ENCODE assay signal across 8 cellular contexts in genomic region chr21:36209626-36210171, GRCh38. TPM values are rescaled to one million over a fixed set of nuclear protein-coding genes. Genes with fewer than 3 reads are reported as not detected.
DNase-seq lines count a peak whose midpoint lies in the region; ATAC-seq and TF ChIP-seq lines count a peak whose summit lies in the region.

No MANE protein-coding gene starts in this region.

- peaks cover 2% of the 10 kb centered on the region for H3K27me3 Mint-ChIP-seq in activated T-helper 1 cell treated with anti-CD3 and anti-CD28 coated beads, Interleukin-12 subunit alpha, Interleukin-12 subunit beta, Interleukin-2, Interleukin-4 antibody, amounts not matched to agents 30 ng/mL and 10 ng/mL and 1 ng/mL, durations not matched to agents 14 hours and 24 hours and 36 hours (ENCODE audit: insufficient read depth)

- DNase-seq in CMK (ENCODE audit: low read depth) (peak; percentile 20), NOMO-1 treated with DMSO at 0.1 percent for 48 hours (lab: John Stamatoyannopoulos, UW; ENCODE audit: unreplicated experiment) (peak; percentile 42), glomerular visceral epithelial cell (ENCODE audit: extremely low spot score) (peak; percentile 73)
- DNase-seq in activated T-helper 1 cell treated with anti-CD3 and anti-CD28 coated beads, Interleukin-12 subunit alpha, Interleukin-12 subunit beta, Interleukin-2, Interleukin-4 antibody, amounts not matched to agents 30 ng/mL and 10 ng/mL and 1 ng/mL, durations not matched to agents 14 hours and 24 hours and 36 hours (ENCODE audit: low spot score): peak; percentile 38
- peak in 3 of 4 experiments; percentile 5 to 13 (median 12) for DNase-seq in stimulated activated CD4-positive, alpha-beta T cell treated with anti-CD3 and anti-CD28 coated beads, Interleukin-1b, Interleukin-23, amount 100 ng/mL, for 24 hours (ENCODE audit: low read depth in 4 of 4, low spot score in 1 of 4)

- peaks cover 3 to 4% of the 10 kb centered on the region in 2 experiments; a peak in 2 of 3 replicates for H3K36me3 ChIP-seq in HEK293 (ENCODE audit: control insufficient read depth in 2 of 2, insufficient read depth in 1 of 2, low read length in 2 of 2)

- POLR2A ChIA-PET in HEK293 (lab: Yijun Ruan, JAX): interaction anchor here (0.6 to 2.7 kb wide), 7 partner anchors 25 to 110 kb away, joined by 3 to 18 read pairs (median 8); partner anchors contain the start of gene MORC3

- H3K27ac ChIP-seq in HEK293 (ENCODE audit: extremely low read depth, low read depth, low read length): peak overlapping the region; percentile 53

- no peaks in the 10 kb centered on the region for H3K9me3 ChIP-seq in HEK293 (ENCODE audit: control insufficient read depth, insufficient read depth, low read depth, low read length)

- intact Hi-C loops in activated T-helper 1 cell treated with anti-CD3 and anti-CD28 coated beads, Interleukin-12 subunit alpha, Interleukin-12 subunit beta, Interleukin-2, Interleukin-4 antibody, amounts not matched to agents 30 ng/mL and 10 ng/mL and 1 ng/mL, durations not matched to agents 14 hours and 24 hours and 36 hours (cut with micrococcal nuclease): loop anchor here (1.0 kb wide), 2 partner anchors 53 to 68 kb away; partner anchors contain the start of gene DOP1B

- H3K4me3 ChIP-seq in HEK293 (ENCODE audit: low read depth, low read length): no peak overlapping the region

- peaks cover 5% of the 10 kb centered on the region for H3K4me1 ChIP-seq in HEK293 (ENCODE audit: control insufficient read depth, insufficient read depth, low read length)

- no peak overlapping the region for H3K27ac Mint-ChIP-seq in activated T-helper 1 cell treated with anti-CD3 and anti-CD28 coated beads, Interleukin-12 subunit alpha, Interleukin-12 subunit beta, Interleukin-2, Interleukin-4 antibody, amounts not matched to agents 30 ng/mL and 10 ng/mL and 1 ng/mL, durations not matched to agents 14 hours and 24 hours and 36 hours

- H3K9me3 Mint-ChIP-seq in activated T-helper 1 cell treated with anti-CD3 and anti-CD28 coated beads, Interleukin-12 subunit alpha, Interleukin-12 subunit beta, Interleukin-2, Interleukin-4 antibody, amounts not matched to agents 30 ng/mL and 10 ng/mL and 1 ng/mL, durations not matched to agents 14 hours and 24 hours and 36 hours: no peaks in the 10 kb centered on the region

- no peak for ATAC-seq in HG03469 (IDR thresholded peaks at IDR 0.05; ENCODE audit: unreplicated experiment)
- no peak for ATAC-seq in GM21515 (IDR thresholded peaks at IDR 0.05; ENCODE audit: unreplicated experiment)

- H3K36me3 Mint-ChIP-seq in activated T-helper 1 cell treated with anti-CD3 and anti-CD28 coated beads, Interleukin-12 subunit alpha, Interleukin-12 subunit beta, Interleukin-2, Interleukin-4 antibody, amounts not matched to agents 30 ng/mL and 10 ng/mL and 1 ng/mL, durations not matched to agents 14 hours and 24 hours and 36 hours (ENCODE audit: low read depth): peaks cover 10% of the 10 kb centered on the region

- no peak overlapping the region for H3K4me3 Mint-ChIP-seq in activated T-helper 1 cell treated with anti-CD3 and anti-CD28 coated beads, Interleukin-12 subunit alpha, Interleukin-12 subunit beta, Interleukin-2, Interleukin-4 antibody, amounts not matched to agents 30 ng/mL and 10 ng/mL and 1 ng/mL, durations not matched to agents 14 hours and 24 hours and 36 hours

- TF ChIP-seq CTCF in HEK293 (tag by site-specific recombination; IDR thresholded peaks at IDR 0.05): peak; percentile 81

- CTCF ChIA-PET in HEK293 (lab: Yijun Ruan, JAX): interaction anchor here (0.5 to 4.5 kb wide), 41 partner anchors 9 to 766 kb away, joined by 3 to 74 read pairs (median 4); no protein-coding TSS in a partner anchor

- peaks cover 19% of the 10 kb centered on the region for H3K4me1 Mint-ChIP-seq in activated T-helper 1 cell treated with anti-CD3 and anti-CD28 coated beads, Interleukin-12 subunit alpha, Interleukin-12 subunit beta, Interleukin-2, Interleukin-4 antibody, amounts not matched to agents 30 ng/mL and 10 ng/mL and 1 ng/mL, durations not matched to agents 14 hours and 24 hours and 36 hours (ENCODE audit: low read depth)

TF ChIP-seq in HEK293, 187 proteins besides CTCF, POLR2A, EP300 and RAD21:
- no peak for TF ChIP-seq ZNF121 (tag by site-specific recombination; IDR thresholded peaks at IDR 0.05)
- no peak for TF ChIP-seq ZEB2 (tag by site-specific recombination; IDR thresholded peaks at IDR 0.05)
- TF ChIP-seq, protein P1, sequence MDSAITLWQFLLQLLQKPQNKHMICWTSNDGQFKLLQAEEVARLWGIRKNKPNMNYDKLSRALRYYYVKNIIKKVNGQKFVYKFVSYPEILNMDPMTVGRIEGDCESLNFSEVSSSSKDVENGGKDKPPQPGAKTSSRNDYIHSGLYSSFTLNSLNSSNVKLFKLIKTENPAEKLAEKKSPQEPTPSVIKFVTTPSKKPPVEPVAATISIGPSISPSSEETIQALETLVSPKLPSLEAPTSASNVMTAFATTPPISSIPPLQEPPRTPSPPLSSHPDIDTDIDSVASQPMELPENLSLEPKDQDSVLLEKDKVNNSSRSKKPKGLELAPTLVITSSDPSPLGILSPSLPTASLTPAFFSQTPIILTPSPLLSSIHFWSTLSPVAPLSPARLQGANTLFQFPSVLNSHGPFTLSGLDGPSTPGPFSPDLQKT (IDR thresholded peaks at IDR 0.05; ENCODE audit: borderline replicate concordance, low read depth, low read length): no peak
- TF ChIP-seq RBAK (tag by site-specific recombination; IDR thresholded peaks at IDR 0.05): no peak
- no peak for TF ChIP-seq ZNF600 (tag by site-specific recombination; IDR thresholded peaks at IDR 0.05)
- peak; percentile 79 for TF ChIP-seq ZNF654 (tag by site-specific recombination; IDR thresholded peaks at IDR 0.05; ENCODE audit: low read depth)
- no peak for TF ChIP-seq ZNF416 (tag by site-specific recombination; IDR thresholded peaks at IDR 0.05)
- TF ChIP-seq ZNF211 (tag by site-specific recombination; IDR thresholded peaks at IDR 0.05; ENCODE audit: low read depth): no peak
- TF ChIP-seq, protein P2, sequence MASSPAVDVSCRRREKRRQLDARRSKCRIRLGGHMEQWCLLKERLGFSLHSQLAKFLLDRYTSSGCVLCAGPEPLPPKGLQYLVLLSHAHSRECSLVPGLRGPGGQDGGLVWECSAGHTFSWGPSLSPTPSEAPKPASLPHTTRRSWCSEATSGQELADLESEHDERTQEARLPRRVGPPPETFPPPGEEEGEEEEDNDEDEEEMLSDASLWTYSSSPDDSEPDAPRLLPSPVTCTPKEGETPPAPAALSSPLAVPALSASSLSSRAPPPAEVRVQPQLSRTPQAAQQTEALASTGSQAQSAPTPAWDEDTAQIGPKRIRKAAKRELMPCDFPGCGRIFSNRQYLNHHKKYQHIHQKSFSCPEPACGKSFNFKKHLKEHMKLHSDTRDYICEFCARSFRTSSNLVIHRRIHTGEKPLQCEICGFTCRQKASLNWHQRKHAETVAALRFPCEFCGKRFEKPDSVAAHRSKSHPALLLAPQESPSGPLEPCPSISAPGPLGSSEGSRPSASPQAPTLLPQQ (tag by site-specific recombination; IDR thresholded peaks at IDR 0.05): no peak
- TF ChIP-seq, protein P3, sequence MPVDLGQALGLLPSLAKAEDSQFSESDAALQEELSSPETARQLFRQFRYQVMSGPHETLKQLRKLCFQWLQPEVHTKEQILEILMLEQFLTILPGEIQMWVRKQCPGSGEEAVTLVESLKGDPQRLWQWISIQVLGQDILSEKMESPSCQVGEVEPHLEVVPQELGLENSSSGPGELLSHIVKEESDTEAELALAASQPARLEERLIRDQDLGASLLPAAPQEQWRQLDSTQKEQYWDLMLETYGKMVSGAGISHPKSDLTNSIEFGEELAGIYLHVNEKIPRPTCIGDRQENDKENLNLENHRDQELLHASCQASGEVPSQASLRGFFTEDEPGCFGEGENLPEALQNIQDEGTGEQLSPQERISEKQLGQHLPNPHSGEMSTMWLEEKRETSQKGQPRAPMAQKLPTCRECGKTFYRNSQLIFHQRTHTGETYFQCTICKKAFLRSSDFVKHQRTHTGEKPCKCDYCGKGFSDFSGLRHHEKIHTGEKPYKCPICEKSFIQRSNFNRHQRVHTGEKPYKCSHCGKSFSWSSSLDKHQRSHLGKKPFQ (tag by site-specific recombination; IDR thresholded peaks at IDR 0.05): 0 out of 2 replicates have a peak, but pooled peaks have one; percentile 44
- TF ChIP-seq, protein P4, sequence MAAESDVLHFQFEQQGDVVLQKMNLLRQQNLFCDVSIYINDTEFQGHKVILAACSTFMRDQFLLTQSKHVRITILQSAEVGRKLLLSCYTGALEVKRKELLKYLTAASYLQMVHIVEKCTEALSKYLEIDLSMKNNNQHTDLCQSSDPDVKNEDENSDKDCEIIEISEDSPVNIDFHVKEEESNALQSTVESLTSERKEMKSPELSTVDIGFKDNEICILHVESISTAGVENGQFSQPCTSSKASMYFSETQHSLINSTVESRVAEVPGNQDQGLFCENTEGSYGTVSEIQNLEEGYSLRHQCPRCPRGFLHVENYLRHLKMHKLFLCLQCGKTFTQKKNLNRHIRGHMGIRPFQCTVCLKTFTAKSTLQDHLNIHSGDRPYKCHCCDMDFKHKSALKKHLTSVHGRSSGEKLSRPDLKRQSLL (tag by site-specific recombination; IDR thresholded peaks at IDR 0.05): no peak
- TF ChIP-seq ZNF366 (tag by site-specific recombination; conservative IDR thresholded peaks at IDR 0.05): peak; percentile 41; the same call in 1 of the 2 replicates
- no peak for TF ChIP-seq ZNF707 (tag by site-specific recombination; IDR thresholded peaks at IDR 0.05)
- peak; percentile 98; the same call in 1 of the 2 replicates for TF ChIP-seq ZBTB17 (tag by site-specific recombination; IDR thresholded peaks at IDR 0.05)
- no peak for TF ChIP-seq ZNF701 (tag by site-specific recombination; IDR thresholded peaks at IDR 0.05)
TF ChIP-seq in HEK293: peak in this region for 4.

RNA-seq across cellular contexts. Expression of gene DOP1B, which starts 53.1 kb away (rescaled TPM):
- 10.6 and 11.5 TPM in 2 replicates for total RNA-seq in activated T-helper 1 cell treated with anti-CD3 and anti-CD28 coated beads, Interleukin-12 subunit alpha, Interleukin-12 subunit beta, Interleukin-2, Interleukin-4 antibody, amounts not matched to agents 30 ng/mL and 10 ng/mL and 1 ng/mL, durations not matched to agents 14 hours and 24 hours and 36 hours

Comparison
In these comparisons a context has a peak if more than half of its experiments do, and no peak if none do; other contexts are left out.
1. DNase-seq: peak in every context shown above with its lines; median percentile 73 in glomerular visceral epithelial cell; 42 in NOMO-1 treated with DMSO at 0.1 percent for 48 hours; 38 in activated T-helper 1 cell treated with anti-CD3 and anti-CD28 coated beads, Interleukin-12 subunit alpha, Interleukin-12 subunit beta, Interleukin-2, Interleukin-4 antibody, amounts not matched to agents 30 ng/mL and 10 ng/mL and 1 ng/mL, durations not matched to agents 14 hours and 24 hours and 36 hours; 20 in CMK; 12 in stimulated activated CD4-positive, alpha-beta T cell treated with anti-CD3 and anti-CD28 coated beads, Interleukin-1b, Interleukin-23, amount 100 ng/mL, for 24 hours.